36 cellular contexts compared by ENCODE assay signal in genomic region chr2:100277540-100278207, GRCh38. TPM values are rescaled to one million over a fixed set of nuclear protein-coding genes. Genes with fewer than 3 reads are reported as not detected.
"Had no signal": no experiment of that assay in that cellular context is flagged by ENCODE, and none has a peak within 500 bp of the region (broad histone marks: within the 10 kb centered on the region; RNA-seq: fewer than 3 reads in every experiment).

No MANE protein-coding gene starts in this region.

- H3K36me3 Mint-ChIP-seq: activated naive CD8-positive, alpha-beta T cell; T-cell had no signal

- FAIRE-seq: astrocyte, bronchial epithelial cell, colon, endometrium, endothelial cell of umbilical vein had no signal

- H3K27ac Mint-ChIP-seq: activated B cell treated with CpG ODN at 0.5 μM for 24 hours; activated CD8-positive, alpha-beta T cell treated with anti-CD3 and anti-CD28 coated beads for 36 hours; activated naive CD8-positive, alpha-beta T cell; activated T-cell treated with anti-CD3 and anti-CD28 coated beads, Interleukin-2, amount 50 U/mL, for 24 hours; activated T-cell treated with anti-CD3 and anti-CD28 coated beads, Interleukin-2, amount 50 U/mL, for 72 hours; effector memory CD8-positive, alpha-beta T cell; T-cell; T-helper 1 cell treated with Interleukin-12 subunit alpha and Interleukin-12 subunit beta and Interleukin-4 antibody, amounts not matched to agents 30 μg/mL and 1 μg/mL, for 36 hours; T-helper 2 cell treated with Interferon-gamma antibody and Interleukin-4, amounts not matched to agents 5 μg/mL and 100 μg/mL, for 36 hours had no signal

- H3K36me3 ChIP-seq: brain microvascular endothelial cell, esophagus squamous epithelium, WERI-Rb-1 had no signal

- H3K27me3 ChIP-seq: esophagus squamous epithelium, gastroesophageal sphincter, heart right ventricle had no signal

- DNase-seq: activated B cell treated with CpG ODN at 0.5 μM for 24 hours; activated CD4-positive, alpha-beta T cell treated with anti-CD3 and anti-CD28 coated beads for 48 hours; activated CD4-positive, alpha-beta T cell treated with anti-CD3 and anti-CD28 coated beads, Interleukin-2, amount 50 U/mL, for 1 hour; activated CD4-positive, alpha-beta T cell treated with anti-CD3 and anti-CD28 coated beads, Interleukin-2, amount 50 U/mL, for 48 hours; activated CD8-positive, alpha-beta memory T cell treated with anti-CD3 and anti-CD28 coated beads, Interleukin-2, amount 50 U/mL, for 48 hours; activated CD8-positive, alpha-beta T cell treated with anti-CD3 and anti-CD28 coated beads for 36 hours; activated gamma-delta T cell; activated naive CD4-positive, alpha-beta T cell; activated naive CD4-positive, alpha-beta T cell treated with anti-CD3 and anti-CD28 coated beads, Interleukin-2, amount 50 U/mL, for 16 hours; activated T-cell treated with anti-CD3 and anti-CD28 coated beads for 4 hours; activated T-cell treated with anti-CD3 and anti-CD28 coated beads, Interleukin-2, amount 50 U/mL, for 24 hours; activated T-cell treated with anti-CD3 and anti-CD28 coated beads, Interleukin-2, amount 50 U/mL, for 72 hours; amniotic stem cell; anterior cingulate cortex; brain microvascular endothelial cell; cortex of kidney; dermis blood vessel endothelial cell; effector CD4-positive, alpha-beta T cell; effector memory CD8-positive, alpha-beta T cell; esophagus squamous epithelium; foreskin melanocyte; heart right ventricle; T-cell; T1000; WERI-Rb-1 had no signal

- H3K4me3 ChIP-seq: esophagus squamous epithelium, gastroesophageal sphincter, heart right ventricle had no signal

- H3K27ac ChIP-seq: brain microvascular endothelial cell, epithelial cell of prostate, esophagus squamous epithelium, heart right ventricle, WERI-Rb-1 had no signal

- H3K9me3 ChIP-seq: esophagus squamous epithelium, gastroesophageal sphincter, heart right ventricle had no signal

- ATAC-seq: activated CD4-positive, CD25-positive, alpha-beta regulatory T cell treated with anti-CD3 and anti-CD28 coated beads, Interleukin-2, amount 50 U/mL, for 24 hours; activated CD8-positive, alpha-beta T cell treated with anti-CD3 and anti-CD28 coated beads for 36 hours; activated T-cell treated with anti-CD3 and anti-CD28 coated beads, Interleukin-2, amount 50 U/mL, for 72 hours; effector memory CD8-positive, alpha-beta T cell; gastroesophageal sphincter; heart right ventricle; T-cell had no signal

- H3K4me3 Mint-ChIP-seq: activated B cell treated with CpG ODN at 0.5 μM for 24 hours; activated CD8-positive, alpha-beta T cell treated with anti-CD3 and anti-CD28 coated beads for 36 hours; activated naive CD8-positive, alpha-beta T cell; activated T-cell treated with anti-CD3 and anti-CD28 coated beads, Interleukin-2, amount 50 U/mL, for 24 hours; activated T-cell treated with anti-CD3 and anti-CD28 coated beads, Interleukin-2, amount 50 U/mL, for 72 hours; effector memory CD8-positive, alpha-beta T cell; T-cell; T-helper 1 cell treated with Interleukin-12 subunit alpha and Interleukin-12 subunit beta and Interleukin-4 antibody, amounts not matched to agents 30 μg/mL and 1 μg/mL, for 36 hours; T-helper 2 cell treated with Interferon-gamma antibody and Interleukin-4, amounts not matched to agents 5 μg/mL and 100 μg/mL, for 36 hours had no signal

RNA-seq across cellular contexts. Expression of gene LONRF2, which starts 44.6 kb away (rescaled TPM):
- total RNA-seq: bronchial epithelial cell, dermis blood vessel endothelial cell, endothelial cell of umbilical vein had no signal
